ENCODE assay signal across 12 cellular contexts in genomic region chr4:147103403-147103946, GRCh38.
DNase-seq lines count a peak whose midpoint lies in the region; ATAC-seq, FAIRE-seq and TF ChIP-seq lines count a peak whose summit lies in the region.
"Had no signal": no experiment of that assay in that cellular context is flagged by ENCODE, and none has a peak within 500 bp of the region (broad histone marks: within the 10 kb centered on the region; RNA-seq: fewer than 3 reads in every experiment).

No MANE protein-coding gene starts in this region.

- no peak for TF ChIP-seq CTCF in bronchial epithelial cell (IDR thresholded peaks at IDR 0.05; ENCODE audit: insufficient read depth, low read length, severe bottlenecking)
- TF ChIP-seq CTCF in kidney epithelial cell (IDR thresholded peaks at IDR 0.05; ENCODE audit: insufficient read depth, low read length, poor library complexity, severe bottlenecking), result no peak

- H3K4me3 Mint-ChIP-seq in activated T-cell treated with anti-CD3 and anti-CD28 coated beads, Interleukin-2, amount 50 U/mL, for 24 hours, result no peak overlapping the region
- H3K4me3 Mint-ChIP-seq: natural killer cell; stimulated activated memory B cell treated with anti-CD40 and anti-IgM and Interleukin-4, amounts not matched to agents 10 μg/mL and 1 μg/mL and 100 μg/mL, for 72 hours had no signal

- no peak for ATAC-seq in GM18519 (IDR thresholded peaks at IDR 0.05; ENCODE audit: low FRiP score, unreplicated experiment)
- no peak for ATAC-seq in GM21515 (IDR thresholded peaks at IDR 0.05; ENCODE audit: unreplicated experiment)
- ATAC-seq: natural killer cell; stimulated activated memory B cell treated with anti-CD40 and anti-IgM and Interleukin-4, amounts not matched to agents 10 μg/mL and 1 μg/mL and 100 μg/mL, for 72 hours had no signal

- no peak overlapping the region for H3K4me3 ChIP-seq in bronchial epithelial cell (ENCODE audit: low read depth, low read length)
- no peak overlapping the region for H3K4me3 ChIP-seq in kidney epithelial cell (ENCODE audit: low read depth, low read length)
- H3K4me3 ChIP-seq: colonic mucosa had no signal

- FAIRE-seq in H54 (lab: Jason Lieb, UNC) (no peak), bronchial epithelial cell (lab: Jason Lieb, UNC) (no peak)

- no peaks in the 10 kb centered on the region for H3K9me3 Mint-ChIP-seq in activated T-cell treated with anti-CD3 and anti-CD28 coated beads, Interleukin-2, amount 50 U/mL, for 24 hours
- H3K9me3 Mint-ChIP-seq: natural killer cell; stimulated activated memory B cell treated with anti-CD40 and anti-IgM and Interleukin-4, amounts not matched to agents 10 μg/mL and 1 μg/mL and 100 μg/mL, for 72 hours had no signal

- no peak overlapping the region for H3K27ac ChIP-seq in substantia nigra (ENCODE audit: low read depth, low read length, poor library complexity, severe bottlenecking)
- H3K27ac ChIP-seq: colonic mucosa had no signal

- peak; percentile 30 for DNase-seq in H54 (ENCODE audit: insufficient read length, low spot score)
- DNase-seq in bronchial epithelial cell (ENCODE audit: low read depth), result peak; percentile 82
- DNase-seq in kidney epithelial cell (ENCODE audit: low read depth), result peak; percentile 93
- peak in 25 of 49 donors; percentile 2 to 83 (median 37) for DNase-seq in substantia nigra (lab: John Stamatoyannopoulos, UW)
- DNase-seq in activated T-cell treated with anti-CD3 and anti-CD28 coated beads, Interleukin-2, amount 50 U/mL, for 24 hours, result no peak
- DNase-seq in NCI-H1694 (lab: John Stamatoyannopoulos, UW), result no peak
- DNase-seq: colonic mucosa, natural killer cell, NCI-H1417 had no signal

- H3K27me3 Mint-ChIP-seq in activated T-cell treated with anti-CD3 and anti-CD28 coated beads, Interleukin-2, amount 50 U/mL, for 24 hours, result peaks cover 41% of the 10 kb centered on the region

- H3K36me3 ChIP-seq in bronchial epithelial cell (ENCODE audit: control insufficient read depth, insufficient read depth, low read length) (no peaks in the 10 kb centered on the region), kidney epithelial cell (ENCODE audit: control insufficient read depth, insufficient read depth, low read length) (no peaks in the 10 kb centered on the region)
- H3K36me3 ChIP-seq: colonic mucosa had no signal

- no peaks in the 10 kb centered on the region for H3K4me1 Mint-ChIP-seq in activated T-cell treated with anti-CD3 and anti-CD28 coated beads, Interleukin-2, amount 50 U/mL, for 24 hours (ENCODE audit: low read depth)
- H3K4me1 Mint-ChIP-seq: natural killer cell; stimulated activated memory B cell treated with anti-CD40 and anti-IgM and Interleukin-4, amounts not matched to agents 10 μg/mL and 1 μg/mL and 100 μg/mL, for 72 hours had no signal

- TF ChIP-seq POLR2A in H54 (IDR thresholded peaks at IDR 0.05; ENCODE audit: low read depth, low read length), result no peak

- H3K27ac Mint-ChIP-seq in activated T-cell treated with anti-CD3 and anti-CD28 coated beads, Interleukin-2, amount 50 U/mL, for 24 hours, result no peak overlapping the region
- H3K27ac Mint-ChIP-seq: natural killer cell; stimulated activated memory B cell treated with anti-CD40 and anti-IgM and Interleukin-4, amounts not matched to agents 10 μg/mL and 1 μg/mL and 100 μg/mL, for 72 hours had no signal

- no peaks in the 10 kb centered on the region for H3K36me3 Mint-ChIP-seq in activated T-cell treated with anti-CD3 and anti-CD28 coated beads, Interleukin-2, amount 50 U/mL, for 24 hours (ENCODE audit: low read depth)
- H3K36me3 Mint-ChIP-seq: natural killer cell; stimulated activated memory B cell treated with anti-CD40 and anti-IgM and Interleukin-4, amounts not matched to agents 10 μg/mL and 1 μg/mL and 100 μg/mL, for 72 hours had no signal

- H3K27me3 ChIP-seq in bronchial epithelial cell (ENCODE audit: control insufficient read depth, insufficient read depth, low read length) (no peaks in the 10 kb centered on the region), kidney epithelial cell (ENCODE audit: control insufficient read depth, insufficient read depth, low read length) (no peaks in the 10 kb centered on the region)
- H3K27me3 ChIP-seq: colonic mucosa had no signal

Comparison
In these comparisons a context has a peak if more than half of its experiments do, and no peak if none do; other contexts are left out.
1. DNase-seq: peak in H54 (single experiment), bronchial epithelial cell (single experiment), kidney epithelial cell (single experiment) and substantia nigra (25 of 49); none in activated T-cell treated with anti-CD3 and anti-CD28 coated beads, Interleukin-2, amount 50 U/mL, for 24 hours (single experiment) and NCI-H1694 (single experiment).